In genomic region chr9:93302586-93303257, GRCh38 we compare ENCODE assay signal across 9 cellular contexts.
DNase-seq lines count a peak whose midpoint lies in the region; ATAC-seq, FAIRE-seq and TF ChIP-seq lines count a peak whose summit lies in the region.
"Had no signal": no experiment of that assay in that cellular context is flagged by ENCODE, and none has a peak within 500 bp of the region (broad histone marks: within the 10 kb centered on the region; RNA-seq: fewer than 3 reads in every experiment).

No MANE protein-coding gene starts in this region.

- no peak overlapping the region for H3K27ac Mint-ChIP-seq in activated T-helper 17 cell treated with anti-CD3 and anti-CD28 coated beads, Interleukin-2, amount 50 U/mL, for 72 hours
- no peak overlapping the region for H3K27ac Mint-ChIP-seq in progenitor cell of endocrine pancreas
- H3K27ac Mint-ChIP-seq: stimulated activated naive CD8-positive, alpha-beta T cell treated with anti-CD3 and anti-CD28 coated beads, Interleukin-15, Interleukin-2, amounts not matched to agents 100 ng/mL and 50 ng/mL, for 24 hours had no signal

- H3K9me2 ChIP-seq in PC-9 (ENCODE audit: insufficient read depth), result no peaks in the 10 kb centered on the region

- H3F3A ChIP-seq in PC-9 (ENCODE audit: insufficient read depth, low read depth), result no peaks in the 10 kb centered on the region

- H3K4me2 ChIP-seq in PC-9, result no peak overlapping the region

- CTCF ChIA-PET in PC-9 (lab: Charles Lee), result interaction anchor here (0.5 to 1.4 kb wide), 10 partner anchors 9 to 510 kb away, joined by 3 to 12 read pairs (median 6); no protein-coding TSS in a partner anchor

- no peaks in the 10 kb centered on the region for H3K27me3 Mint-ChIP-seq in activated T-helper 17 cell treated with anti-CD3 and anti-CD28 coated beads, Interleukin-2, amount 50 U/mL, for 72 hours
- H3K27me3 Mint-ChIP-seq in progenitor cell of endocrine pancreas, result no peaks in the 10 kb centered on the region
- H3K27me3 Mint-ChIP-seq: stimulated activated naive CD8-positive, alpha-beta T cell treated with anti-CD3 and anti-CD28 coated beads, Interleukin-15, Interleukin-2, amounts not matched to agents 100 ng/mL and 50 ng/mL, for 24 hours had no signal

- no peaks in the 10 kb centered on the region for H3K9me3 Mint-ChIP-seq in activated T-helper 17 cell treated with anti-CD3 and anti-CD28 coated beads, Interleukin-2, amount 50 U/mL, for 72 hours
- no peaks in the 10 kb centered on the region for H3K9me3 Mint-ChIP-seq in progenitor cell of endocrine pancreas (ENCODE audit: low read depth)
- H3K9me3 Mint-ChIP-seq: stimulated activated naive CD8-positive, alpha-beta T cell treated with anti-CD3 and anti-CD28 coated beads, Interleukin-15, Interleukin-2, amounts not matched to agents 100 ng/mL and 50 ng/mL, for 24 hours had no signal

- no peaks in the 10 kb centered on the region for H4K20me1 ChIP-seq in PC-9 (ENCODE audit: insufficient read depth)

- TF ChIP-seq CTCF in C4-2B (conservative IDR thresholded peaks at IDR 0.05), result peak; percentile 84
- TF ChIP-seq CTCF in HFF-Myc (IDR thresholded peaks at IDR 0.05; ENCODE audit: low read depth, low read length, missing control alignments), result peak; percentile 68
- peak; percentile 84 for TF ChIP-seq CTCF in PC-9 (conservative IDR thresholded peaks at IDR 0.05)
- TF ChIP-seq CTCF in progenitor cell of endocrine pancreas (IDR thresholded peaks at IDR 0.05; ENCODE audit: unreplicated experiment), result peak; percentile 67

- no peaks in the 10 kb centered on the region for H3K27me3 ChIP-seq in PC-9 (ENCODE audit: insufficient read depth, low read depth)

- no peaks in the 10 kb centered on the region for H3K36me3 ChIP-seq in PC-9 (ENCODE audit: low read depth)

- H3K4me1 ChIP-seq in PC-9 (replicated peaks; ENCODE audit: insufficient read depth), result no peaks in the 10 kb centered on the region

- DNase-seq in HFF-Myc (ENCODE audit: extremely low read depth, low read depth), result peak; percentile 12
- peak; percentile 61 to 77 for DNase-seq in PC-9
- peak; percentile 59 for DNase-seq in frontal cortex (ENCODE audit: low spot score in 2 of 2)
- DNase-seq in progenitor cell of endocrine pancreas (ENCODE audit: low spot score, unreplicated experiment), result peak; percentile 45

- intact Hi-C loops in PC-9 (cut with micrococcal nuclease; ENCODE audit: unreplicated experiment), result loop anchor here (1.0 kb wide), 2 partner anchors 84 to 142 kb away; no protein-coding TSS in a partner anchor

- ATAC-seq in activated T-helper 17 cell treated with anti-CD3 and anti-CD28 coated beads, Interleukin-2, amount 50 U/mL, for 72 hours (replicated peaks), result peak; percentile 77
- no peak for ATAC-seq in GM18519 (IDR thresholded peaks at IDR 0.05; ENCODE audit: low FRiP score, unreplicated experiment)
- no peak for ATAC-seq in HG02798 (IDR thresholded peaks at IDR 0.05; ENCODE audit: poor library complexity, unreplicated experiment)

- peaks cover 3% of the 10 kb centered on the region for H3K4me1 Mint-ChIP-seq in activated T-helper 17 cell treated with anti-CD3 and anti-CD28 coated beads, Interleukin-2, amount 50 U/mL, for 72 hours
- H3K4me1 Mint-ChIP-seq in progenitor cell of endocrine pancreas (ENCODE audit: low read depth), result no peaks in the 10 kb centered on the region

- FAIRE-seq in frontal cortex (lab: Jason Lieb, UNC), result no peak

- no peak overlapping the region for H2AFZ ChIP-seq in PC-9

- POLR2A ChIA-PET in PC-9 (lab: Charles Lee; ENCODE audit: unreplicated experiment), result interaction anchor here (0.6 to 0.7 kb wide), 3 partner anchors 104 to 197 kb away, joined by 6 to 18 read pairs (median 10); no protein-coding TSS in a partner anchor

- no peaks in the 10 kb centered on the region for H3K9me3 ChIP-seq in PC-9 (ENCODE audit: insufficient read depth, low read depth)

- H3K4me3 ChIP-seq in HFF-Myc (replicated peaks; ENCODE audit: low read depth, low read length) (no peak overlapping the region), PC-9 (no peak overlapping the region)

- no peak overlapping the region for H3K4me3 Mint-ChIP-seq in activated T-helper 17 cell treated with anti-CD3 and anti-CD28 coated beads, Interleukin-2, amount 50 U/mL, for 72 hours
- H3K4me3 Mint-ChIP-seq in progenitor cell of endocrine pancreas (ENCODE audit: low read depth), result no peak overlapping the region
- H3K4me3 Mint-ChIP-seq: stimulated activated naive CD8-positive, alpha-beta T cell treated with anti-CD3 and anti-CD28 coated beads, Interleukin-15, Interleukin-2, amounts not matched to agents 100 ng/mL and 50 ng/mL, for 24 hours had no signal

- no peak overlapping the region for H3K27ac ChIP-seq in C4-2B
- H3K27ac ChIP-seq in PC-9, result no peak overlapping the region

- no peaks in the 10 kb centered on the region for H3K79me2 ChIP-seq in PC-9 (ENCODE audit: low read depth)

- no TSS peak for BruUV-seq in PC-9 (replicated peaks; lab: Mats Ljungman, UMichigan)

- H3K36me3 Mint-ChIP-seq in activated T-helper 17 cell treated with anti-CD3 and anti-CD28 coated beads, Interleukin-2, amount 50 U/mL, for 72 hours (ENCODE audit: low read depth), result no peaks in the 10 kb centered on the region
- H3K36me3 Mint-ChIP-seq in progenitor cell of endocrine pancreas (ENCODE audit: insufficient read depth), result peaks cover 10% of the 10 kb centered on the region

Comparison
In these comparisons a context has a peak if more than half of its experiments do, and no peak if none do; other contexts are left out.
1. DNase-seq: peak in every context shown above with its lines; median percentile 69 in PC-9; 59 in frontal cortex; 45 in progenitor cell of endocrine pancreas; 12 in HFF-Myc.